15 cellular contexts compared by ENCODE assay signal in the genomic region with DNA sequence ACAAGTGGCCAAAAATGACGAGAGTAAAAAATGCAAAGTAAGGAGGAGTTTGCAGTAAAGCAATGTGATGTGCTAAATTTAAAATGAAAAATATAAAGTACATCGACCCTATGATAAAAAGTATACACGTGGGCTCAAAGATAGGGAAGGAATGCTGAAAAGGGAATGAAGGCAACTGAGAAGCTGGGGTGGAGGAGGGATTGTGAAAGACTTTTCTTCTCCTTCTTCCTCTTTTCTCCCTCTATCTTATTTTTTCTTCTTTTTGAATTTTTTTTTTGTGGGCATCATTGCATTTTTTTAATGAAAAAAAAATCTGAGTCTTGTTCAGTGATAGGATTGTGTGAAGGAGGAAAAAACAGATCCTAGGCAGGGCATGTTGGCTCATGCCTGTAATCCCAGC. TPM values are rescaled to one million over a fixed set of nuclear protein-coding genes. Genes with fewer than 3 reads are reported as not detected.
DNase-seq lines count a peak whose midpoint lies in the region; ATAC-seq, FAIRE-seq and TF ChIP-seq lines count a peak whose summit lies in the region.
"Had no signal": no experiment of that assay in that cellular context is flagged by ENCODE, and none has a peak within 500 bp of the region (broad histone marks: within the 10 kb centered on the region; RNA-seq: fewer than 3 reads in every experiment).

No MANE protein-coding gene starts in this region.

- peak overlapping the region; percentile 35 for H2AFZ ChIP-seq in keratinocyte (ENCODE audit: control insufficient read depth, low read length)
- H2AFZ ChIP-seq: parathyroid adenoma had no signal

- H3K27me3 Mint-ChIP-seq in stimulated activated naive CD8-positive, alpha-beta T cell treated with anti-CD3 and anti-CD28 coated beads, Interleukin-15, Interleukin-2, amounts not matched to agents 100 ng/mL and 50 ng/mL, for 24 hours, result no peaks in the 10 kb centered on the region
- no peaks in the 10 kb centered on the region for H3K27me3 Mint-ChIP-seq in T-helper 17 cell

- peaks cover 100% of the 10 kb centered on the region for H3K4me1 Mint-ChIP-seq in stimulated activated naive CD8-positive, alpha-beta T cell treated with anti-CD3 and anti-CD28 coated beads, Interleukin-15, Interleukin-2, amounts not matched to agents 100 ng/mL and 50 ng/mL, for 24 hours (ENCODE audit: low read depth)
- peaks cover 60% of the 10 kb centered on the region for H3K4me1 Mint-ChIP-seq in T-helper 17 cell

- no peak overlapping the region for H3K4me2 ChIP-seq in keratinocyte (ENCODE audit: control insufficient read depth, extremely low read depth, insufficient read depth, low read depth, low read length)

- ATAC-seq in stimulated activated naive CD8-positive, alpha-beta T cell treated with anti-CD3 and anti-CD28 coated beads, Interleukin-15, Interleukin-2, amounts not matched to agents 100 U/mL and 50 U/mL, for 24 hours, result no peak
- ATAC-seq in T-helper 17 cell (no peak), Right ventricle myocardium superior (ENCODE audit: poor library complexity) (no peak)
- ATAC-seq: gastrocnemius medialis, Panc1 had no signal

- H3K4me3 Mint-ChIP-seq in stimulated activated naive CD8-positive, alpha-beta T cell treated with anti-CD3 and anti-CD28 coated beads, Interleukin-15, Interleukin-2, amounts not matched to agents 100 ng/mL and 50 ng/mL, for 24 hours, result peak overlapping the region; percentile 58
- H3K4me3 Mint-ChIP-seq in T-helper 17 cell, result peak overlapping the region; percentile 69

- dilution Hi-C loops in keratinocyte (cut with MboI; ENCODE audit: extremely low pct_ligation_motif_present, low sequenced_read_pairs), result no loop called here

- no peaks in the 10 kb centered on the region for H3K79me2 ChIP-seq in keratinocyte (ENCODE audit: control insufficient read depth, insufficient read depth, low read length)
- H3K79me2 ChIP-seq: parathyroid adenoma had no signal

- TF ChIP-seq CTCF in keratinocyte (optimal IDR thresholded peaks at IDR 0.05 in 1 of 3, IDR thresholded peaks at IDR 0.05 in 1 of 3, conservative IDR thresholded peaks at IDR 0.05 in 1 of 3; ENCODE audit: extremely low read depth in 1 of 3, insufficient read depth in 2 of 3, low read length in 3 of 3), result no peak

- H3K27ac Mint-ChIP-seq in stimulated activated naive CD8-positive, alpha-beta T cell treated with anti-CD3 and anti-CD28 coated beads, Interleukin-15, Interleukin-2, amounts not matched to agents 100 ng/mL and 50 ng/mL, for 24 hours, result peak overlapping the region; percentile 87
- H3K27ac Mint-ChIP-seq in T-helper 17 cell, result peak overlapping the region; percentile 98

- DNase-seq in stimulated activated naive CD8-positive, alpha-beta T cell treated with anti-CD3 and anti-CD28 coated beads, Interleukin-15, Interleukin-2, amounts not matched to agents 100 U/mL and 50 U/mL, for 24 hours, result no peak
- DNase-seq in T-helper 17 cell (no peak), keratinocyte (ENCODE audit: low read depth, low spot score) (no peak), RCC 7860 (ENCODE audit: low spot score) (no peak), Right ventricle myocardium superior (no peak), iPS-NIHi7 (ENCODE audit: extremely low spot score) (no peak), mesenteric fat pad (ENCODE audit: low spot score) (no peak)
- DNase-seq: DMS79, gastrocnemius medialis, NCI-H1092 treated with DMSO at 0.1 percent for 48 hours, small intestine, T1000 had no signal

- H3K36me3 Mint-ChIP-seq in stimulated activated naive CD8-positive, alpha-beta T cell treated with anti-CD3 and anti-CD28 coated beads, Interleukin-15, Interleukin-2, amounts not matched to agents 100 ng/mL and 50 ng/mL, for 24 hours (ENCODE audit: low read depth), result peaks cover 7% of the 10 kb centered on the region
- H3K36me3 Mint-ChIP-seq in T-helper 17 cell (ENCODE audit: low read depth), result no peaks in the 10 kb centered on the region

- no peaks in the 10 kb centered on the region for H4K20me1 ChIP-seq in keratinocyte (ENCODE audit: control insufficient read depth, extremely low read depth, insufficient read depth, low read length)

- no peaks in the 10 kb centered on the region for H3K9me3 Mint-ChIP-seq in stimulated activated naive CD8-positive, alpha-beta T cell treated with anti-CD3 and anti-CD28 coated beads, Interleukin-15, Interleukin-2, amounts not matched to agents 100 ng/mL and 50 ng/mL, for 24 hours

- H3K4me1 ChIP-seq in keratinocyte (ENCODE audit: control insufficient read depth, extremely low read depth, insufficient read depth, low read length), result peaks cover 45% of the 10 kb centered on the region

- H3K9me1 ChIP-seq in keratinocyte (ENCODE audit: control insufficient read depth, extremely low read depth, insufficient read depth, low read length), result no peaks in the 10 kb centered on the region

- H3K27ac ChIP-seq in keratinocyte (ENCODE audit: control insufficient read depth, insufficient read depth, low read length), result no peak overlapping the region
- H3K27ac ChIP-seq: gastrocnemius medialis, parathyroid adenoma had no signal

- H3K27me3 ChIP-seq in keratinocyte (ENCODE audit: control insufficient read depth, extremely low read depth, insufficient read depth, low read length), result no peaks in the 10 kb centered on the region
- H3K27me3 ChIP-seq: gastrocnemius medialis had no signal

- no peak overlapping the region for H3K9ac ChIP-seq in keratinocyte (ENCODE audit: control insufficient read depth, extremely low read depth, insufficient read depth, low read length)
- H3K9ac ChIP-seq: parathyroid adenoma had no signal

- intact Hi-C loops in Right ventricle myocardium superior (cut with DNase I), result no loop called here

- no peak overlapping the region for H3K4me3 ChIP-seq in keratinocyte (ENCODE audit: control insufficient read depth in 2 of 3, extremely low read depth in 1 of 3, insufficient read depth in 2 of 3, low read depth in 1 of 3, low read length in 3 of 3)
- H3K4me3 ChIP-seq: gastrocnemius medialis had no signal

- H3K9me3 ChIP-seq in T-helper 17 cell (ENCODE audit: control insufficient read depth, low read length, poor library complexity, severe bottlenecking), result no peaks in the 10 kb centered on the region
- no peaks in the 10 kb centered on the region for H3K9me3 ChIP-seq in keratinocyte (ENCODE audit: control insufficient read depth, low read depth, low read length)
- H3K9me3 ChIP-seq: gastrocnemius medialis had no signal

- FAIRE-seq in keratinocyte (lab: Jason Lieb, UNC), result no peak
- FAIRE-seq in RCC 7860 (lab: Jason Lieb, UNC), result no peak
- FAIRE-seq: small intestine had no signal

- H3K36me3 ChIP-seq in keratinocyte (ENCODE audit: control insufficient read depth in 2 of 2, extremely low read depth in 1 of 2, insufficient read depth in 2 of 2, low read length in 2 of 2), result no peaks in the 10 kb centered on the region
- H3K36me3 ChIP-seq: gastrocnemius medialis had no signal

RNA-seq across cellular contexts. Expression of a gene that starts 57.6 kb away (rescaled TPM):
- total RNA-seq in T-helper 17 cell, result 100 to 1,000 TPM; 417 to 460 TPM
- 4.8 to 11.0 TPM (median 7.7 TPM) in 3 replicates for polyA plus RNA-seq in keratinocyte
- 4.1 TPM for polyA plus RNA-seq in keratinocyte (2011; ENCODE audit: low read depth)
- polyA plus RNA-seq in keratinocyte (2011; cell fraction: cytosol; rRNA removed), result 3.4 and 8.1 TPM in 2 replicates
- 5.3 and 6.1 TPM in 2 replicates for polyA plus RNA-seq in keratinocyte (2011; cell fraction: nucleus; rRNA removed)
- polyA plus RNA-seq in keratinocyte (2012; ENCODE audit: low replicate concordance), result 7.9 and 8.6 TPM in 2 replicates
- polyA minus RNA-seq in keratinocyte, result 2.2 to 11.0 TPM (median 4.8 TPM) in 3 replicates
- polyA minus RNA-seq in keratinocyte (2011; cell fraction: cytosol; rRNA and poly(A)+ RNA removed), result 7.5 TPM
- polyA minus RNA-seq in keratinocyte (2011; cell fraction: nucleus; rRNA and poly(A)+ RNA removed), result 5.1 and 10.9 TPM in 2 replicates
- 6.1 TPM for total RNA-seq in Right ventricle myocardium superior
- 67.7 TPM for total RNA-seq in mesenteric fat pad
